9 cellular contexts compared by ENCODE assay signal in the genomic region with DNA sequence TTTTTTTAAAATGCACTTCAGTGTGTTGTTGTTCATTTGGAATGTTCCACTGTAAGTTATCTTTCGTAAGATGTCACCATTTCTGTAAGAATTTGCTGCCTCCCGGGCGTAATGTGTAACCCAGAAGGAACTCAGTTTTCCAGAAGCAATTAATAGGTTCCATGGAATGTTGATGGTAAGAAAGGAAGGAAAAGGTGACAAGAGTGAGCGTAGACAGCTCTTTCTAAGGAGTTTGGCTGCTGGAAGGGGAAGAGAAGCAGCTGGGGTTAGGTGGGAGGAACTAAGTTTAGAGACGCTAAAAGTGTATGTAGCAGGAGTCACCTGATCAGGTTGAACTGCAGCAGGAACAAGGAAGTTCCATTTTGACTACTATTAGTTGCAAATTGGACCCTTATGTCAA. TPM values are rescaled to one million over a fixed set of nuclear protein-coding genes. Genes with fewer than 3 reads are reported as not detected.
DNase-seq lines count a peak whose midpoint lies in the region; TF ChIP-seq lines count a peak whose summit lies in the region.
"Had no signal": no experiment of that assay in that cellular context is flagged by ENCODE, and none has a peak within 500 bp of the region (broad histone marks: within the 10 kb centered on the region; RNA-seq: fewer than 3 reads in every experiment).

No MANE protein-coding gene starts in this region.

- H3K4me3 ChIP-seq in fibroblast of lung (replicated peaks in 1 of 4; ENCODE audit: control extremely low read depth in 1 of 4, insufficient read depth in 1 of 4, low read depth in 3 of 4, low read length in 4 of 4) (no peak overlapping the region), suprapubic skin (peak overlapping the region; percentile 29)

- CTCF ChIA-PET in activated CD4-positive, alpha-beta T cell treated with anti-CD3 and anti-CD28 coated beads, Interleukin-2, amount 10 ng/mL, durations not matched to agents 7 days and 5 days (lab: Charles Lee): interaction anchor here (0.6 to 3.6 kb wide), 7 partner anchors 12 to 710 kb away, joined by 3 to 27 read pairs (median 4); no protein-coding TSS in a partner anchor

- H2AFZ ChIP-seq in fibroblast of lung (ENCODE audit: low read length): peak overlapping the region; percentile 26

- DNase-seq in activated CD4-positive, alpha-beta T cell treated with anti-CD3 and anti-CD28 coated beads, Interleukin-2, amount 10 ng/mL, durations not matched to agents 7 days and 5 days: no peak
- no peak for DNase-seq in activated CD4-positive, alpha-beta T cell treated with anti-CD3 and anti-CD28 coated beads, Interleukin-2, amount 50 U/mL, for 1 hour
- DNase-seq in RPMI7951 (ENCODE audit: low read depth) (peak; percentile 31), fibroblast of lung (ENCODE audit: low read depth in 2 of 2) (peak in 1 of 2 donors; percentile 31), suprapubic skin (ENCODE audit: low spot score in 2 of 2) (no peak), NCI-H526 treated with DMSO at 0.1 percent for 48 hours (lab: John Stamatoyannopoulos, UW) (no peak), NCI-H146 treated with DMSO at 0.1 percent for 48 hours (lab: John Stamatoyannopoulos, UW; ENCODE audit: unreplicated experiment) (no peak)
- DNase-seq in stimulated activated CD4-positive, alpha-beta T cell treated with anti-CD3 and anti-CD28 coated beads, Interleukin-4, amount 100 ng/mL, for 4 hours: no peak

- TF ChIP-seq CTCF in fibroblast of lung (conservative IDR thresholded peaks at IDR 0.05 in 1 of 2, IDR thresholded peaks at IDR 0.05 in 1 of 2; ENCODE audit: low read depth in 1 of 2, low read length in 2 of 2) (no peak), suprapubic skin (IDR thresholded peaks at IDR 0.05) (no peak)

- no peak for TF ChIP-seq POLR2A in suprapubic skin (IDR thresholded peaks at IDR 0.05)

- no peaks in the 10 kb centered on the region for H3K36me3 Mint-ChIP-seq in activated CD4-positive, alpha-beta T cell treated with anti-CD3 and anti-CD28 coated beads, Interleukin-2, amount 10 ng/mL, durations not matched to agents 7 days and 5 days (ENCODE audit: low read depth)

- H3K9me3 ChIP-seq in fibroblast of lung (ENCODE audit: control insufficient read depth, insufficient read depth, low read depth, low read length) (no peaks in the 10 kb centered on the region), suprapubic skin (no peaks in the 10 kb centered on the region)

- POLR2A ChIA-PET in activated CD4-positive, alpha-beta T cell treated with anti-CD3 and anti-CD28 coated beads, Interleukin-2, amount 10 ng/mL, durations not matched to agents 7 days and 5 days (lab: Charles Lee): no interaction called here

- no peaks in the 10 kb centered on the region for H3K36me3 ChIP-seq in fibroblast of lung (ENCODE audit: control insufficient read depth, insufficient read depth, low read length)
- no peaks in the 10 kb centered on the region for H3K36me3 ChIP-seq in suprapubic skin

- H3K79me2 ChIP-seq in fibroblast of lung (ENCODE audit: control insufficient read depth, insufficient read depth, low read length): no peaks in the 10 kb centered on the region

- H3K4me3 Mint-ChIP-seq in activated CD4-positive, alpha-beta T cell treated with anti-CD3 and anti-CD28 coated beads, Interleukin-2, amount 10 ng/mL, durations not matched to agents 7 days and 5 days: peak overlapping the region; percentile 58

- H3K27ac ChIP-seq in fibroblast of lung (ENCODE audit: insufficient read depth, low read length) (no peak overlapping the region), suprapubic skin (peak overlapping the region; percentile 18)

- H3K4me1 ChIP-seq in fibroblast of lung (ENCODE audit: control insufficient read depth, extremely low read depth, insufficient read depth, low read length): no peaks in the 10 kb centered on the region
- H3K4me1 ChIP-seq in suprapubic skin: no peaks in the 10 kb centered on the region

- TF ChIP-seq EP300 in suprapubic skin (IDR thresholded peaks at IDR 0.05): no peak

- peak overlapping the region; percentile 80 for H3K27ac Mint-ChIP-seq in activated CD4-positive, alpha-beta T cell treated with anti-CD3 and anti-CD28 coated beads, Interleukin-2, amount 10 ng/mL, durations not matched to agents 7 days and 5 days

- no peak overlapping the region for H3K4me2 ChIP-seq in fibroblast of lung (ENCODE audit: extremely low read depth, insufficient read depth, low read length)

- no peaks in the 10 kb centered on the region for H4K20me1 ChIP-seq in fibroblast of lung (ENCODE audit: control insufficient read depth, extremely low read depth, insufficient read depth, low read length)

- H3K27me3 Mint-ChIP-seq in activated CD4-positive, alpha-beta T cell treated with anti-CD3 and anti-CD28 coated beads, Interleukin-2, amount 10 ng/mL, durations not matched to agents 7 days and 5 days: no peaks in the 10 kb centered on the region

- H3K27me3 ChIP-seq in fibroblast of lung (ENCODE audit: control insufficient read depth, insufficient read depth, low read length) (no peaks in the 10 kb centered on the region), suprapubic skin (no peaks in the 10 kb centered on the region)

- H3K9ac ChIP-seq in fibroblast of lung (ENCODE audit: insufficient read depth, low read length): no peak overlapping the region

- peaks cover 12% of the 10 kb centered on the region for H3K4me1 Mint-ChIP-seq in activated CD4-positive, alpha-beta T cell treated with anti-CD3 and anti-CD28 coated beads, Interleukin-2, amount 10 ng/mL, durations not matched to agents 7 days and 5 days

- 77% methylated on average over 5 of the region's 5 CpGs for WGBS in suprapubic skin

- H3K9me3 Mint-ChIP-seq in activated CD4-positive, alpha-beta T cell treated with anti-CD3 and anti-CD28 coated beads, Interleukin-2, amount 10 ng/mL, durations not matched to agents 7 days and 5 days: no peaks in the 10 kb centered on the region

RNA-seq across cellular contexts. Expression of gene PNMA5, which starts 35.9 kb away (rescaled TPM):
- total RNA-seq in activated CD4-positive, alpha-beta T cell treated with anti-CD3 and anti-CD28 coated beads, Interleukin-2, amount 10 ng/mL, durations not matched to agents 7 days and 5 days: under 1 TPM; 0.06 to 0.10 TPM
- total RNA-seq in RPMI7951 (2014; rRNA removed; shearing (Covaris generic)): not detected in 2 replicates
- not detected in 2 replicates for total RNA-seq in fibroblast of lung
- polyA plus RNA-seq in fibroblast of lung: not detected in 2 replicates
- polyA plus RNA-seq in fibroblast of lung (2012): not detected in 2 replicates
- polyA minus RNA-seq in fibroblast of lung (ENCODE audit: low replicate concordance): not detected in 2 replicates
- not detected for total RNA-seq in suprapubic skin
- total RNA-seq: Daoy had no signal
